In genomic region chr9:137191245-137191644, GRCh38 we compare ENCODE assay signal across 18 cellular contexts. TPM values are rescaled to one million over a fixed set of nuclear protein-coding genes. Genes with fewer than 3 reads are reported as not detected.
DNase-seq lines count a peak whose midpoint lies in the region; ATAC-seq and TF ChIP-seq lines count a peak whose summit lies in the region.
"Had no signal": no experiment of that assay in that cellular context is flagged by ENCODE, and none has a peak within 500 bp of the region (broad histone marks: within the 10 kb centered on the region; RNA-seq: fewer than 3 reads in every experiment).

No MANE protein-coding gene starts in this region.

- H3K4me1 Mint-ChIP-seq in activated naive CD8-positive, alpha-beta T cell treated with anti-CD3 and anti-CD28 coated beads, Interleukin-2, amount 10 ng/mL, durations not matched to agents 7 days and 5 days, result peaks cover 16% of the 10 kb centered on the region
- peaks cover 36% of the 10 kb centered on the region for H3K4me1 Mint-ChIP-seq in activated naive CD8-positive, alpha-beta T cell treated with anti-CD3 and anti-CD28 coated beads, Interleukin-2, amount 50 U/mL, for 24 hours
- H3K4me1 Mint-ChIP-seq in activated B cell treated with CpG ODN at 0.5 μM for 24 hours, result peaks cover 34% of the 10 kb centered on the region

- POLR2A ChIA-PET in activated naive CD8-positive, alpha-beta T cell treated with anti-CD3 and anti-CD28 coated beads, Interleukin-2, amount 10 ng/mL, durations not matched to agents 7 days and 5 days (lab: Charles Lee), result interaction anchor here (1.4 kb wide), 1 partner anchor 9 kb away, joined by 5 read pairs; the partner anchor contains the start of gene TPRN
- POLR2A ChIA-PET in activated B cell treated with CpG ODN at 0.5 μM for 24 hours (lab: Charles Lee), result interaction anchor here (4.4 kb wide), 1 partner anchor 11 kb away, joined by 49 read pairs; the partner anchor contains the start of gene TPRN

- no peaks in the 10 kb centered on the region for H3K27me3 Mint-ChIP-seq in activated naive CD8-positive, alpha-beta T cell treated with anti-CD3 and anti-CD28 coated beads, Interleukin-2, amount 10 ng/mL, durations not matched to agents 7 days and 5 days
- H3K27me3 Mint-ChIP-seq in activated naive CD8-positive, alpha-beta T cell treated with anti-CD3 and anti-CD28 coated beads, Interleukin-2, amount 50 U/mL, for 24 hours, result no peaks in the 10 kb centered on the region
- no peaks in the 10 kb centered on the region for H3K27me3 Mint-ChIP-seq in activated B cell treated with CpG ODN at 0.5 μM for 24 hours

- peak overlapping the region; percentile 67 for H3K27ac Mint-ChIP-seq in activated naive CD8-positive, alpha-beta T cell treated with anti-CD3 and anti-CD28 coated beads, Interleukin-2, amount 10 ng/mL, durations not matched to agents 7 days and 5 days
- H3K27ac Mint-ChIP-seq in activated naive CD8-positive, alpha-beta T cell treated with anti-CD3 and anti-CD28 coated beads, Interleukin-2, amount 50 U/mL, for 24 hours, result no peak overlapping the region
- H3K27ac Mint-ChIP-seq in activated B cell treated with CpG ODN at 0.5 μM for 24 hours, result peak overlapping the region; percentile 41

- DNase-seq in activated naive CD8-positive, alpha-beta T cell treated with anti-CD3 and anti-CD28 coated beads, Interleukin-2, amount 10 ng/mL, durations not matched to agents 7 days and 5 days, result no peak
- no peak for DNase-seq in activated naive CD8-positive, alpha-beta T cell treated with anti-CD3 and anti-CD28 coated beads, Interleukin-2, amount 50 U/mL, for 24 hours
- DNase-seq in activated B cell treated with CpG ODN at 0.5 μM for 24 hours, result no peak
- no peak for DNase-seq in esophagus squamous epithelium (lab: John Stamatoyannopoulos, UW)
- DNase-seq in substantia nigra (lab: John Stamatoyannopoulos, UW), result no peak
- no peak for DNase-seq in NCI-H524 treated with DMSO at 0.1 percent for 48 hours (lab: John Stamatoyannopoulos, UW)
- no peak for DNase-seq in activated effector memory CD4-positive, alpha-beta T cell treated with Interleukin-2 at 50 U/mL for 16 hours
- no peak for DNase-seq in NCI-H1930 (lab: John Stamatoyannopoulos, UW)
- DNase-seq: activated CD4-positive, CD25-positive, alpha-beta regulatory T cell treated with anti-CD3 and anti-CD28 coated beads, Interleukin-2, amount 50 U/mL, for 72 hours; amniotic stem cell; DMS 273 treated with DMSO at 0.1 percent for 48 hours; foreskin fibroblast; kidney glomerular epithelial cell; NCI-H1436 treated with DMSO at 0.1 percent for 48 hours; NCI-H446 treated with DMSO at 0.1 percent for 48 hours; ovary; SHP77 treated with DMSO at 0.1 percent for 48 hours had no signal

- no peak for ATAC-seq in activated naive CD8-positive, alpha-beta T cell treated with anti-CD3 and anti-CD28 coated beads, Interleukin-2, amount 10 ng/mL, durations not matched to agents 7 days and 5 days (ENCODE audit: low read depth)
- no peak for ATAC-seq in activated naive CD8-positive, alpha-beta T cell treated with anti-CD3 and anti-CD28 coated beads, Interleukin-2, amount 50 U/mL, for 24 hours
- ATAC-seq in activated B cell treated with CpG ODN at 0.5 μM for 24 hours (ENCODE audit: low read depth), result no peak

- no peak overlapping the region for H3K4me3 ChIP-seq in esophagus squamous epithelium
- H3K4me3 ChIP-seq: ovary, suprapubic skin had no signal

- intact Hi-C loops in activated B cell treated with CpG ODN at 0.5 μM for 24 hours (cut with micrococcal nuclease), result no loop called here
- intact Hi-C loops in esophagus squamous epithelium (cut with DNase I), result no loop called here

- H3K27me3 ChIP-seq in esophagus squamous epithelium, result no peaks in the 10 kb centered on the region
- H3K27me3 ChIP-seq: ovary, suprapubic skin had no signal

- 100% methylated on average over 1 of the region's 3 CpGs for WGBS in esophagus squamous epithelium, 2 donors

- H3K36me3 Mint-ChIP-seq in activated naive CD8-positive, alpha-beta T cell treated with anti-CD3 and anti-CD28 coated beads, Interleukin-2, amount 10 ng/mL, durations not matched to agents 7 days and 5 days, result peaks cover 2% of the 10 kb centered on the region
- H3K36me3 Mint-ChIP-seq in activated naive CD8-positive, alpha-beta T cell treated with anti-CD3 and anti-CD28 coated beads, Interleukin-2, amount 50 U/mL, for 24 hours (ENCODE audit: low read depth), result peaks cover 7% of the 10 kb centered on the region
- H3K36me3 Mint-ChIP-seq in activated B cell treated with CpG ODN at 0.5 μM for 24 hours (ENCODE audit: low read depth), result peaks cover 31% of the 10 kb centered on the region

- peaks cover 13 to 54% (median 18%) of the 10 kb centered on the region in 3 donors for H3K36me3 ChIP-seq in esophagus squamous epithelium
- H3K36me3 ChIP-seq: ovary had no signal

- no peak overlapping the region for H3K4me3 Mint-ChIP-seq in activated naive CD8-positive, alpha-beta T cell treated with anti-CD3 and anti-CD28 coated beads, Interleukin-2, amount 10 ng/mL, durations not matched to agents 7 days and 5 days
- no peak overlapping the region for H3K4me3 Mint-ChIP-seq in activated naive CD8-positive, alpha-beta T cell treated with anti-CD3 and anti-CD28 coated beads, Interleukin-2, amount 50 U/mL, for 24 hours
- H3K4me3 Mint-ChIP-seq in activated B cell treated with CpG ODN at 0.5 μM for 24 hours, result no peak overlapping the region

- peak overlapping the region in 3 of 4 donors; percentile 85 to 99 (median 98) for H3K27ac ChIP-seq in esophagus squamous epithelium
- peak overlapping the region; percentile 100 for H3K27ac ChIP-seq in substantia nigra (ENCODE audit: low read depth, low read length, poor library complexity, severe bottlenecking)
- H3K27ac ChIP-seq: ovary, suprapubic skin had no signal

- CTCF ChIA-PET in activated B cell treated with CpG ODN at 0.5 μM for 24 hours (lab: Charles Lee), result interaction anchor here (0.9 kb wide), 1 partner anchor 14 kb away, joined by 3 read pairs; no protein-coding TSS in a partner anchor

- peaks cover 57 to 82% (median 61%) of the 10 kb centered on the region in 3 donors for H3K4me1 ChIP-seq in esophagus squamous epithelium

- no peak for TF ChIP-seq CTCF in activated B cell treated with CpG ODN at 0.5 μM for 24 hours (IDR thresholded peaks at IDR 0.05)
- no peak for TF ChIP-seq CTCF in esophagus squamous epithelium (IDR thresholded peaks at IDR 0.05)

- H3K9me3 ChIP-seq in esophagus squamous epithelium, result no peaks in the 10 kb centered on the region
- H3K9me3 ChIP-seq: ovary, suprapubic skin had no signal

- no peak for TF ChIP-seq POLR2A in esophagus squamous epithelium (IDR thresholded peaks at IDR 0.05)

- no peaks in the 10 kb centered on the region for H3K9me3 Mint-ChIP-seq in activated naive CD8-positive, alpha-beta T cell treated with anti-CD3 and anti-CD28 coated beads, Interleukin-2, amount 10 ng/mL, durations not matched to agents 7 days and 5 days
- H3K9me3 Mint-ChIP-seq in activated naive CD8-positive, alpha-beta T cell treated with anti-CD3 and anti-CD28 coated beads, Interleukin-2, amount 50 U/mL, for 24 hours, result no peaks in the 10 kb centered on the region
- H3K9me3 Mint-ChIP-seq in activated B cell treated with CpG ODN at 0.5 μM for 24 hours, result no peaks in the 10 kb centered on the region

RNA-seq across cellular contexts. Expression of gene SSNA1, which starts 2.8 kb away (rescaled TPM):
- total RNA-seq in activated naive CD8-positive, alpha-beta T cell treated with anti-CD3 and anti-CD28 coated beads, Interleukin-2, amount 10 ng/mL, durations not matched to agents 7 days and 5 days, result 10 to 100 TPM; 62.4 to 65.2 TPM
- 71.9 and 76.8 TPM in 2 replicates for total RNA-seq in activated B cell treated with CpG ODN at 0.5 μM for 24 hours
- 100 to 1,000 TPM in 2 of 4 donors, 10 to 100 TPM in 2; 67.1 to 124 (median 96.7) TPM for total RNA-seq in esophagus squamous epithelium

RNA-seq across cellular contexts. Expression of gene ANAPC2, which starts 2.9 kb away (rescaled TPM):
- 10 to 100 TPM; 84.2 to 87.8 TPM for total RNA-seq in activated naive CD8-positive, alpha-beta T cell treated with anti-CD3 and anti-CD28 coated beads, Interleukin-2, amount 10 ng/mL, durations not matched to agents 7 days and 5 days
- total RNA-seq in activated B cell treated with CpG ODN at 0.5 μM for 24 hours (75.7 and 93.9 TPM in 2 replicates), esophagus squamous epithelium (10 to 100 TPM; 14.0 to 34.1 (median 25.1) TPM)

RNA-seq across cellular contexts. Expression of gene TPRN, which starts 9.3 kb away (rescaled TPM):
- 10 to 100 TPM; 11.2 to 14.7 TPM for total RNA-seq in activated naive CD8-positive, alpha-beta T cell treated with anti-CD3 and anti-CD28 coated beads, Interleukin-2, amount 10 ng/mL, durations not matched to agents 7 days and 5 days
- total RNA-seq in activated B cell treated with CpG ODN at 0.5 μM for 24 hours (9.3 and 11.4 TPM in 2 replicates), esophagus squamous epithelium (10 to 100 TPM; 13.0 to 34.2 (median 15.8) TPM)

RNA-seq across cellular contexts. Expression of gene TMEM203, which starts 14.2 kb away (rescaled TPM):
- total RNA-seq in activated naive CD8-positive, alpha-beta T cell treated with anti-CD3 and anti-CD28 coated beads, Interleukin-2, amount 10 ng/mL, durations not matched to agents 7 days and 5 days, result 10 to 100 TPM; 37.4 to 39.4 TPM
- total RNA-seq in activated B cell treated with CpG ODN at 0.5 μM for 24 hours (32.7 and 34.1 TPM in 2 replicates), esophagus squamous epithelium (10 to 100 TPM; 19.4 to 29.6 (median 25.4) TPM)

RNA-seq across cellular contexts. Expression of gene NDOR1, which starts 14.3 kb away (rescaled TPM):
- total RNA-seq in activated naive CD8-positive, alpha-beta T cell treated with anti-CD3 and anti-CD28 coated beads, Interleukin-2, amount 10 ng/mL, durations not matched to agents 7 days and 5 days, result 10 to 100 TPM; 38.8 to 39.8 TPM
- 27.5 and 38.7 TPM in 2 replicates for total RNA-seq in activated B cell treated with CpG ODN at 0.5 μM for 24 hours
- 10 to 100 TPM in 1 of 4 donors, 1 to 10 TPM in 3; 5.3 to 11.2 (median 7.7) TPM for total RNA-seq in esophagus squamous epithelium
